Comparison of ENCODE assay signal across 16 cellular contexts in genomic region chr7:148727501-148728278, GRCh38. TPM values are rescaled to one million over a fixed set of nuclear protein-coding genes. Genes with fewer than 3 reads are reported as not detected.
A peak's percentile ranks its signal among the peaks of the same experiment; 100 is the strongest.
DNase-seq lines count a peak whose midpoint lies in the region; ATAC-seq and TF ChIP-seq lines count a peak whose summit lies in the region.
"Had no signal": no experiment of that assay in that cellular context is flagged by ENCODE, and none has a peak within 500 bp of the region (broad histone marks: within the 10 kb centered on the region; RNA-seq: fewer than 3 reads in every experiment).

No MANE protein-coding gene starts in this region.

- H3K27me3 Mint-ChIP-seq in CD14-positive monocyte (ENCODE audit: low read depth in 3 of 3) (no peaks in the 10 kb centered on the region), T-helper 17 cell (no peaks in the 10 kb centered on the region), immature natural killer cell (ENCODE audit: low read depth in 3 of 3) (peaks cover 0 to 3% (median 0%) of the 10 kb centered on the region in 3 donors)

- no peak for DNase-seq in CD14-positive monocyte (ENCODE audit: low spot score)
- peak; percentile 27 for DNase-seq in EL
- DNase-seq in T-helper 17 cell = no peak
- DNase-seq in immature natural killer cell = peak in 1 of 3 donors; percentile 6
- DNase-seq in globus pallidus (ENCODE audit: low spot score) = no peak
- DNase-seq in amniotic stem cell (lab: John Stamatoyannopoulos, UW) = no peak
- DNase-seq in iPS-NIHi11 (ENCODE audit: low spot score) = no peak
- DNase-seq: activated CD4-positive, alpha-beta T cell treated with anti-CD3 and anti-CD28 coated beads, Interleukin-2, amount 50 U/mL, for 1 hour; activated naive CD4-positive, alpha-beta T cell; DMS79; kidney glomerular epithelial cell; NCI-H1417; NCI-H345; OCI-M1; stimulated activated CD4-positive, alpha-beta T cell treated with anti-CD3 and anti-CD28 coated beads, Interleukin-2, amount 100 ng/mL, for 24 hours had no signal

- no peaks in the 10 kb centered on the region for H3K9me3 Mint-ChIP-seq in CD14-positive monocyte
- no peaks in the 10 kb centered on the region for H3K9me3 Mint-ChIP-seq in immature natural killer cell

- H3K36me3 Mint-ChIP-seq in CD14-positive monocyte (peaks cover 29 to 30% of the 10 kb centered on the region in 2 donors), T-helper 17 cell (ENCODE audit: low read depth) (peaks cover 3% of the 10 kb centered on the region), immature natural killer cell (peaks cover 7% of the 10 kb centered on the region in 3 donors)

- intact Hi-C loops in CD14-positive monocyte (cut with micrococcal nuclease) = no loop called here

- no peak for TF ChIP-seq CTCF in CD14-positive monocyte (IDR thresholded peaks at IDR 0.05)

- H3K4me1 Mint-ChIP-seq in CD14-positive monocyte (peaks cover 45% of the 10 kb centered on the region), T-helper 17 cell (peaks cover 58% of the 10 kb centered on the region), immature natural killer cell (peaks cover 73 to 84% of the 10 kb centered on the region in 2 donors)

- ATAC-seq in T-helper 17 cell (no peak), GM18909 (IDR thresholded peaks at IDR 0.05; ENCODE audit: poor library complexity, unreplicated experiment) (no peak)

- no peaks in the 10 kb centered on the region for H3K9me3 ChIP-seq in T-helper 17 cell (ENCODE audit: control insufficient read depth, low read length, poor library complexity, severe bottlenecking)

- peak overlapping the region in 4 of 7 donors; percentile 1 to 80 (median 36) for H3K27ac Mint-ChIP-seq in CD14-positive monocyte
- H3K27ac Mint-ChIP-seq in T-helper 17 cell = peak overlapping the region; percentile 63
- peak overlapping the region in 4 of 6 donors; percentile 28 to 63 (median 44) for H3K27ac Mint-ChIP-seq in immature natural killer cell

- no peak overlapping the region for H3K4me3 Mint-ChIP-seq in CD14-positive monocyte
- peak overlapping the region; percentile 19 for H3K4me3 Mint-ChIP-seq in T-helper 17 cell
- peak overlapping the region; percentile 55 to 66 (median 60) for H3K4me3 Mint-ChIP-seq in immature natural killer cell

RNA-seq across cellular contexts. Expression of gene CUL1, which starts 29.0 kb away (rescaled TPM):
- polyA plus RNA-seq in CD14-positive monocyte (10 to 100 TPM; 23.9 to 32.6 TPM), immature natural killer cell (10 to 100 TPM; 31.7 to 67.9 (median 32.4) TPM)
- total RNA-seq in T-helper 17 cell = 10 to 100 TPM; 39.7 to 41.4 TPM

Comparison
In these comparisons a context has a peak if more than half of its experiments do, and no peak if none do; other contexts are left out.
1. H3K4me3 Mint-ChIP-seq: peak in T-helper 17 cell (single experiment) and immature natural killer cell (5 of 5); none in CD14-positive monocyte (0 of 2).
2. Peak in every context shown above with its lines, with median percentiles within 50 percentile points of each other: H3K27ac Mint-ChIP-seq.